Comparison of ENCODE assay signal across 8 cellular contexts in genomic region chr22:21417227-21417746, GRCh38. TPM values are rescaled to one million over a fixed set of nuclear protein-coding genes. Genes with fewer than 3 reads are reported as not detected.
A peak's percentile ranks its signal among the peaks of the same experiment; 100 is the strongest.
DNase-seq lines count a peak whose midpoint lies in the region; ATAC-seq and TF ChIP-seq lines count a peak whose summit lies in the region.
"Not testable (repeated sequence)": the region's sequence is repeated elsewhere in the genome, so short reads cannot be mapped to it uniquely, and the experiment has no call there.

HIC2 (plus strand) TSS chr22:21417371; CDS start chr22:21442832, 25,461 bp downstream.

- intact Hi-C loops in naive thymus-derived CD4-positive, alpha-beta T cell (cut with micrococcal nuclease), result not testable (repeated sequence)

- POLR2A ChIA-PET in naive thymus-derived CD4-positive, alpha-beta T cell (lab: Charles Lee), result not testable (repeated sequence)

- H3K27ac Mint-ChIP-seq in activated naive CD8-positive, alpha-beta T cell treated with anti-CD3 and anti-CD28 coated beads for 36 hours, result not testable (repeated sequence)
- H3K27ac Mint-ChIP-seq in naive thymus-derived CD4-positive, alpha-beta T cell, result peak within 1 kb of the TSS in 1 of 9 donors; percentile 43

- not testable (repeated sequence) for DNase-seq in RWPE2 (ENCODE audit: low spot score); foreskin fibroblast
- DNase-seq in activated naive CD8-positive, alpha-beta T cell treated with anti-CD3 and anti-CD28 coated beads for 36 hours, result peak; percentile 34
- peak in 7 of 9 donors; percentile 16 to 57 (median 42) for DNase-seq in naive thymus-derived CD4-positive, alpha-beta T cell

- not testable (repeated sequence) for H3K27me3 Mint-ChIP-seq in activated naive CD8-positive, alpha-beta T cell treated with anti-CD3 and anti-CD28 coated beads for 36 hours; naive thymus-derived CD4-positive, alpha-beta T cell

- not testable (repeated sequence) for H3K27ac ChIP-seq in RWPE2 (ENCODE audit: poor library complexity, severe bottlenecking); subcutaneous abdominal adipose tissue (ENCODE audit: low read depth, low read length)
- peak within 1 kb of the TSS; percentile 41 for H3K27ac ChIP-seq in naive thymus-derived CD4-positive, alpha-beta T cell (ENCODE audit: low read depth, low read length)

- not testable (repeated sequence) for H3K9me3 Mint-ChIP-seq in activated naive CD8-positive, alpha-beta T cell treated with anti-CD3 and anti-CD28 coated beads for 36 hours; naive thymus-derived CD4-positive, alpha-beta T cell

- H3K36me3 Mint-ChIP-seq in activated naive CD8-positive, alpha-beta T cell treated with anti-CD3 and anti-CD28 coated beads for 36 hours; naive thymus-derived CD4-positive, alpha-beta T cell: not testable (repeated sequence)

- H3K9ac ChIP-seq in subcutaneous abdominal adipose tissue (ENCODE audit: low read length in 5 of 5), result not testable (repeated sequence)

- not testable (repeated sequence) for H3K4me1 ChIP-seq in RWPE2 (ENCODE audit: insufficient read depth, poor library complexity, severe bottlenecking); naive thymus-derived CD4-positive, alpha-beta T cell (ENCODE audit: control insufficient read depth in 2 of 2, insufficient read depth in 2 of 2, low read length in 2 of 2); subcutaneous abdominal adipose tissue (ENCODE audit: control insufficient read depth in 5 of 5, insufficient read depth in 5 of 5, low read length in 5 of 5)

- not testable (repeated sequence) for H3K4me1 Mint-ChIP-seq in activated naive CD8-positive, alpha-beta T cell treated with anti-CD3 and anti-CD28 coated beads for 36 hours; naive thymus-derived CD4-positive, alpha-beta T cell

- H3K27me3 ChIP-seq in RWPE2 (ENCODE audit: insufficient read depth, poor library complexity, severe bottlenecking); naive thymus-derived CD4-positive, alpha-beta T cell (ENCODE audit: control insufficient read depth in 2 of 2, insufficient read depth in 2 of 2, low read length in 2 of 2); subcutaneous abdominal adipose tissue (ENCODE audit: control insufficient read depth in 5 of 5, insufficient read depth in 4 of 5, low read length in 5 of 5): not testable (repeated sequence)

- H3K9me3 ChIP-seq in RWPE2 (ENCODE audit: severe bottlenecking); naive thymus-derived CD4-positive, alpha-beta T cell (ENCODE audit: control insufficient read depth in 2 of 3, low read length in 3 of 3); subcutaneous abdominal adipose tissue (ENCODE audit: control insufficient read depth in 5 of 5, low read length in 5 of 5): not testable (repeated sequence)

- peak within 1 kb of the TSS; percentile 58; the same call in 1 of the 2 replicates for H3K4me3 ChIP-seq in GM08714 (ENCODE audit: low read length)
- H3K4me3 ChIP-seq in RWPE2 (ENCODE audit: severe bottlenecking), result peak within 1 kb of the TSS; percentile 26
- H3K4me3 ChIP-seq in foreskin fibroblast (ENCODE audit: low read depth in 1 of 2, low read length in 2 of 2), result peak within 1 kb of the TSS; percentile 38 to 53
- not testable (repeated sequence) for H3K4me3 ChIP-seq in naive thymus-derived CD4-positive, alpha-beta T cell (ENCODE audit: low read length)
- peak within 1 kb of the TSS in 3 of 5 donors; percentile 42 to 56 (median 49) for H3K4me3 ChIP-seq in subcutaneous abdominal adipose tissue (ENCODE audit: low read depth in 1 of 5, low read length in 5 of 5)

- H3K4me3 Mint-ChIP-seq in activated naive CD8-positive, alpha-beta T cell treated with anti-CD3 and anti-CD28 coated beads for 36 hours, result peak within 1 kb of the TSS; percentile 64
- peak within 1 kb of the TSS in 6 of 10 donors; percentile 34 to 73 (median 51) for H3K4me3 Mint-ChIP-seq in naive thymus-derived CD4-positive, alpha-beta T cell

- ATAC-seq in GM21529 (IDR thresholded peaks at IDR 0.05; ENCODE audit: unreplicated experiment) (peak; percentile 79), HG03097 (IDR thresholded peaks at IDR 0.05; ENCODE audit: low FRiP score, unreplicated experiment) (peak; percentile 66), RWPE2 (ENCODE audit: low read depth) (peak; percentile 66)
- ATAC-seq in naive thymus-derived CD4-positive, alpha-beta T cell, result peak; percentile 90

- CTCF ChIA-PET in naive thymus-derived CD4-positive, alpha-beta T cell (lab: Charles Lee), result not testable (repeated sequence)

- H3K36me3 ChIP-seq in RWPE2 (ENCODE audit: low read depth); naive thymus-derived CD4-positive, alpha-beta T cell (ENCODE audit: control insufficient read depth in 2 of 3, insufficient read depth in 3 of 3, low read length in 3 of 3); subcutaneous abdominal adipose tissue (ENCODE audit: control insufficient read depth in 5 of 5, insufficient read depth in 5 of 5, low read length in 5 of 5): not testable (repeated sequence)

- not testable (repeated sequence) for TF ChIP-seq CTCF in RWPE2 (IDR thresholded peaks at IDR 0.05; ENCODE audit: poor library complexity, severe bottlenecking); foreskin fibroblast (IDR thresholded peaks at IDR 0.05; ENCODE audit: low read depth, low read length)

RNA-seq across cellular contexts. Expression of gene HIC2, which starts in this region (rescaled TPM):
- total RNA-seq in activated naive CD8-positive, alpha-beta T cell treated with anti-CD3 and anti-CD28 coated beads for 36 hours, result 1 to 10 TPM; 5.4 to 5.8 TPM
- total RNA-seq in naive thymus-derived CD4-positive, alpha-beta T cell, result 10 to 100 TPM in 4 of 5 experiments, 1 to 10 TPM in 1; 4.5 to 13.8 (median 11.4) TPM
- polyA plus RNA-seq in naive thymus-derived CD4-positive, alpha-beta T cell, result 1 to 10 TPM in 1 of 2 donors, under 1 TPM in 1; 0.44 to 1.2 TPM
